In genomic region chr17:78250891-78251772, GRCh38 we compare ENCODE assay signal across 8 cellular contexts. TPM values are rescaled to one million over a fixed set of nuclear protein-coding genes. Genes with fewer than 3 reads are reported as not detected.
DNase-seq lines count a peak whose midpoint lies in the region; ATAC-seq, FAIRE-seq and TF ChIP-seq lines count a peak whose summit lies in the region.

No MANE protein-coding gene starts in this region.

- no peaks in the 10 kb centered on the region for H4K20me1 ChIP-seq in K562 (replicated peaks; ENCODE audit: control insufficient read depth, insufficient read depth, low read length)

- peak; percentile 99 to 100 (median 100) for TF ChIP-seq CTCF in K562 (IDR thresholded peaks at IDR 0.05 in 2 of 3, conservative IDR thresholded peaks at IDR 0.05 in 1 of 3; ENCODE audit: insufficient read depth in 2 of 3, low read depth in 1 of 3, low read length in 3 of 3)

- H3K4me2 ChIP-seq in K562 (ENCODE audit: insufficient read depth, low read length) = no peak overlapping the region

- 35% methylated on average over 27 of the region's 27 CpGs for WGBS in K562 (ENCODE audit: insufficient coverage, low coverage, missing lambda C conversion rate)
- WGBS in iPS DF 6.9 (ENCODE audit: insufficient coverage, insufficient read length) = no CpG with 5 or more reads among the region's 27 CpGs
- WGBS in small intestine, 3 donors = 2 to 15% (median 8%) methylated on average over 20 to 27 of the region's 27 CpGs

- H3K27me3 ChIP-seq in K562 (ENCODE audit: control insufficient read depth in 2 of 2, insufficient read depth in 2 of 2, low read length in 2 of 2) = no peaks in the 10 kb centered on the region
- no peaks in the 10 kb centered on the region for H3K27me3 ChIP-seq in iPS DF 6.9 (ENCODE audit: control insufficient read depth, insufficient read depth, low read length)
- no peaks in the 10 kb centered on the region for H3K27me3 ChIP-seq in small intestine (ENCODE audit: control insufficient read depth in 2 of 2, insufficient read depth in 2 of 2, low read length in 2 of 2)

- DNase-seq in GM04504 (ENCODE audit: low read depth) = peak; percentile 61
- DNase-seq in NCI-H2171 treated with DMSO at 0.1 percent for 48 hours (lab: John Stamatoyannopoulos, UW) = peak; percentile 90
- DNase-seq in UCSD-AML1 (lab: John Stamatoyannopoulos, UW; ENCODE audit: unreplicated experiment) = peak; percentile 87
- peak; percentile 90 to 94 (median 92) for DNase-seq in K562 (ENCODE audit: extremely low read depth in 1 of 4, low spot score in 3 of 4)
- peak; percentile 81 for DNase-seq in iPS DF 6.9 (ENCODE audit: low read depth, low spot score)
- DNase-seq in small intestine = peak; percentile 82

- no peak for TF ChIP-seq POLR2A in K562 (conservative IDR thresholded peaks at IDR 0.05)

- ATAC-seq in HG02870 (IDR thresholded peaks at IDR 0.05; ENCODE audit: unreplicated experiment) (peak; percentile 58), K562 (peak; percentile 87), GM21390 (IDR thresholded peaks at IDR 0.05; ENCODE audit: unreplicated experiment) (no peak)

- in situ Hi-C loops in K562 (cut with MboI) = no loop called here

- H3K27ac ChIP-seq in K562 (ENCODE audit: extremely low read depth, low read depth, low read length) (no peak overlapping the region), iPS DF 6.9 (ENCODE audit: low read length) (no peak overlapping the region), small intestine (ENCODE audit: low read depth in 1 of 2, low read length in 1 of 2) (peak overlapping the region in 1 of 2 donors; percentile 73)

- TF ChIP-seq RAD21 in K562 (CRISPR knock-in tag; conservative IDR thresholded peaks at IDR 0.05 in 1 of 2, IDR thresholded peaks at IDR 0.05 in 1 of 2) = peak; percentile 96 to 99

- CTCF ChIA-PET in K562 (lab: Yijun Ruan, JAX; ENCODE audit: low intra/inter-chr PET ratio) = interaction anchor here (0.6 to 3.2 kb wide), 9 partner anchors 64 to 310 kb away, joined by 3 to 37 read pairs (median 5); no protein-coding TSS in a partner anchor

- TF ChIP-seq EP300 in K562 (IDR thresholded peaks at IDR 0.05; ENCODE audit: low read length) = no peak; the same call in 1 of the 2 replicates

- BruUV-seq in K562 (replicated peaks; lab: Mats Ljungman, UMichigan) = no TSS peak

- intact Hi-C loops in K562 (cut with micrococcal nuclease) = loop anchor here (1.0 kb wide), 1 partner anchor 166 kb away; no protein-coding TSS in a partner anchor

- no peaks in the 10 kb centered on the region for H3K36me3 ChIP-seq in K562 (ENCODE audit: control insufficient read depth, insufficient read depth, low read length)
- no peaks in the 10 kb centered on the region for H3K36me3 ChIP-seq in iPS DF 6.9 (ENCODE audit: control insufficient read depth, insufficient read depth, low read length)
- no peaks in the 10 kb centered on the region for H3K36me3 ChIP-seq in small intestine (ENCODE audit: control insufficient read depth in 2 of 2, insufficient read depth in 2 of 2, low read length in 2 of 2)

- H3K79me2 ChIP-seq in K562 (ENCODE audit: control insufficient read depth, insufficient read depth, low read length) = peaks cover 11% of the 10 kb centered on the region

- 0 out of 2 replicates have a peak overlapping the region, but pooled peaks have one; percentile 4 for H2AFZ ChIP-seq in K562 (ENCODE audit: low read depth, low read length)

- peaks cover 32 to 80% of the 10 kb centered on the region in 2 experiments for H3K4me1 ChIP-seq in K562 (replicated peaks in 1 of 2; ENCODE audit: control insufficient read depth in 2 of 2, insufficient read depth in 2 of 2, low read length in 2 of 2)
- peaks cover 5% of the 10 kb centered on the region; the same call in 1 of the 2 replicates for H3K4me1 ChIP-seq in iPS DF 6.9 (ENCODE audit: control insufficient read depth, insufficient read depth, low read length)
- peaks cover 4% of the 10 kb centered on the region in 2 donors for H3K4me1 ChIP-seq in small intestine (ENCODE audit: control insufficient read depth in 2 of 2, insufficient read depth in 1 of 2, low read depth in 1 of 2, low read length in 1 of 2)

- H3K4me3 ChIP-seq in K562 = no peak overlapping the region
- no peak overlapping the region for H3K4me3 ChIP-seq in iPS DF 6.9 (ENCODE audit: low read length)
- H3K4me3 ChIP-seq in small intestine (ENCODE audit: low read depth in 1 of 2, low read length in 2 of 2) = no peak overlapping the region

- H3K9me3 ChIP-seq in K562 (replicated peaks; ENCODE audit: control insufficient read depth, insufficient read depth, low read depth, low read length) (no peaks in the 10 kb centered on the region), iPS DF 6.9 (ENCODE audit: control insufficient read depth, insufficient read depth, low read length) (no peaks in the 10 kb centered on the region), small intestine (ENCODE audit: control insufficient read depth, low read depth) (no peaks in the 10 kb centered on the region)

- H3K9ac ChIP-seq in K562 (ENCODE audit: insufficient read depth in 1 of 2, low read depth in 2 of 2, low read length in 2 of 2) = peak overlapping the region in 1 of 2 experiments; percentile 80; a peak in 2 of 4 replicates

- no peaks in the 10 kb centered on the region for H3K9me1 ChIP-seq in K562 (ENCODE audit: control insufficient read depth, insufficient read depth, low read length)

- POLR2A ChIA-PET in K562 (lab: Yijun Ruan, JAX) = interaction anchor here (0.6 to 1.5 kb wide), 8 partner anchors 25 to 226 kb away, joined by 3 to 9 read pairs (median 3); partner anchors contain the start of gene BIRC5

- FAIRE-seq in K562 (lab: Jason Lieb, UNC) (peak; percentile 87), small intestine (lab: Jason Lieb, UNC) (no peak)

TF ChIP-seq in K562, 482 proteins besides CTCF, POLR2A, EP300 and RAD21 (continues in another document):
- TF ChIP-seq RUNX1 (IDR thresholded peaks at IDR 0.05; ENCODE audit: low read depth) = no peak
- TF ChIP-seq ZNF766 (CRISPR knock-in tag; conservative IDR thresholded peaks at IDR 0.05) = no peak
- no peak for TF ChIP-seq SIRT6 (IDR thresholded peaks at IDR 0.05; ENCODE audit: low read depth, low read length)
- no peak for TF ChIP-seq ZNF324 (CRISPR knock-in tag; IDR thresholded peaks at IDR 0.05)
- TF ChIP-seq NR2C2 (CRISPR knock-in tag; IDR thresholded peaks at IDR 0.05) = no peak
- no peak for TF ChIP-seq NR2C2 (tag; IDR thresholded peaks at IDR 0.05)

RNA-seq across cellular contexts. Expression of gene TMEM235, which starts 19.7 kb away (rescaled TPM):
- total RNA-seq in K562 (2011; cell fraction: chromatin; rRNA removed; ENCODE audit: low replicate concordance) = not detected in 2 replicates
- 0.17 TPM in 1 of 2 replicates, not detected in the other for total RNA-seq in K562 (2011; cell fraction: nucleolus; rRNA removed)
- not detected in 2 replicates for total RNA-seq in K562 (2011; cell fraction: nucleoplasm; rRNA removed)
- total RNA-seq in K562 (2014; rRNA removed) (not detected in 2 replicates), K562 (2014; rRNA removed; fragmentation: Illumina TruSeq; extraction: Trizol) (not detected in 2 replicates), K562 (2015; rRNA removed; fragmentation: Illumina TruSeq; extraction: Trizol) (not detected in 2 replicates), K562 (2021) (not detected in 2 replicates)
- polyA plus RNA-seq in K562 (2011; rRNA removed) (not detected in 2 replicates), K562 (2014; fragmentation: Illumina TruSeq; extraction: Trizol) (not detected in 2 replicates), K562 (2014; fragmentation: Nextera tagmentation; extraction: Ambion mirVana) (not detected), K562 (2014; rRNA removed) (not detected in 2 replicates), small intestine (not detected)
- not detected in 2 replicates for polyA plus RNA-seq in K562 (2011; cell fraction: cytosol; rRNA removed)
- not detected in 2 replicates for polyA plus RNA-seq in K562 (2011; cell fraction: nucleus; rRNA removed)
- polyA plus RNA-seq in K562 (2012) = not detected in 2 replicates
- not detected in 2 replicates for polyA minus RNA-seq in K562 (2011; rRNA and poly(A)+ RNA removed)
- polyA minus RNA-seq in K562 (2011; cell fraction: cytosol; rRNA and poly(A)+ RNA removed) = not detected in 2 replicates
- polyA minus RNA-seq in K562 (2011; cell fraction: nucleus; rRNA and poly(A)+ RNA removed) = not detected in 2 replicates

RNA-seq across cellular contexts. Expression of gene BIRC5, which starts 37.1 kb away (rescaled TPM):
- total RNA-seq in K562 (2011; cell fraction: chromatin; rRNA removed; ENCODE audit: low replicate concordance) = 88.6 and 104 TPM in 2 replicates
- 92.8 and 99.1 TPM in 2 replicates for total RNA-seq in K562 (2011; cell fraction: nucleolus; rRNA removed)
- total RNA-seq in K562 (2011; cell fraction: nucleoplasm; rRNA removed) = 114 and 121 TPM in 2 replicates
- total RNA-seq in K562 (2014; rRNA removed) (114 and 140 TPM in 2 replicates), K562 (2014; rRNA removed; fragmentation: Illumina TruSeq; extraction: Trizol) (79.1 and 79.9 TPM in 2 replicates), K562 (2015; rRNA removed; fragmentation: Illumina TruSeq; extraction: Trizol) (101 and 106 TPM in 2 replicates), K562 (2021) (101 and 104 TPM in 2 replicates)
- polyA plus RNA-seq in K562 (2011; rRNA removed) (61.4 and 64.4 TPM in 2 replicates), K562 (2014; fragmentation: Illumina TruSeq; extraction: Trizol) (74.6 and 88.8 TPM in 2 replicates), K562 (2014; fragmentation: Nextera tagmentation; extraction: Ambion mirVana) (100 to 1,000 TPM in 1 of 2 experiments, 10 to 100 TPM in 1; 98.2 to 107 TPM), K562 (2014; rRNA removed) (127 and 155 TPM in 2 replicates), small intestine (10 to 100 TPM in 1 of 3 donors, 1 to 10 TPM in 2; 2.2 to 40.6 (median 4.0) TPM)
- polyA plus RNA-seq in K562 (2011; cell fraction: cytosol; rRNA removed) = 55.7 and 67.4 TPM in 2 replicates
- polyA plus RNA-seq in K562 (2011; cell fraction: nucleus; rRNA removed) = 37.3 and 40.7 TPM in 2 replicates
- polyA plus RNA-seq in K562 (2012) = 67.7 and 78.4 TPM in 2 replicates
- polyA minus RNA-seq in K562 (2011; rRNA and poly(A)+ RNA removed) = 83.8 and 87.5 TPM in 2 replicates
- polyA minus RNA-seq in K562 (2011; cell fraction: cytosol; rRNA and poly(A)+ RNA removed) = 34.3 and 38.4 TPM in 2 replicates
- 36.9 and 58.9 TPM in 2 replicates for polyA minus RNA-seq in K562 (2011; cell fraction: nucleus; rRNA and poly(A)+ RNA removed)
